Comparison of ENCODE assay signal across 8 cellular contexts in genomic region chr1:226708342-226708780, GRCh38. TPM values are rescaled to one million over a fixed set of nuclear protein-coding genes. Genes with fewer than 3 reads are reported as not detected.
DNase-seq lines count a peak whose midpoint lies in the region; ATAC-seq and TF ChIP-seq lines count a peak whose summit lies in the region.

No MANE protein-coding gene starts in this region.

- no peak for TF ChIP-seq CTCF in WTC11 (IDR thresholded peaks at IDR 0.05)
- no peak for TF ChIP-seq CTCF in fibroblast of pulmonary artery (IDR thresholded peaks at IDR 0.05; ENCODE audit: low read length, missing control alignments)

- peak overlapping the region; percentile 87; the same call in 1 of the 2 replicates for H3K27ac Mint-ChIP-seq in WTC11
- peak overlapping the region; percentile 92 to 97 for H3K27ac Mint-ChIP-seq in stimulated activated naive CD8-positive, alpha-beta T cell treated with anti-CD3 and anti-CD28 coated beads, Interleukin-15, amount 100 ng/mL, for 72 hours

- H3K36me3 Mint-ChIP-seq in WTC11: no peaks in the 10 kb centered on the region

- H3K27me3 Mint-ChIP-seq in WTC11 (ENCODE audit: low read depth): no peaks in the 10 kb centered on the region
- H3K27me3 Mint-ChIP-seq in stimulated activated naive CD8-positive, alpha-beta T cell treated with anti-CD3 and anti-CD28 coated beads, Interleukin-15, amount 100 ng/mL, for 72 hours: no peaks in the 10 kb centered on the region

- peak; percentile 35 for DNase-seq in activated CD8-positive, alpha-beta memory T cell treated with anti-CD3 and anti-CD28 coated beads, Interleukin-2, amount 50 U/mL, for 4 hours
- no peak for DNase-seq in activated CD8-positive, alpha-beta memory T cell treated with anti-CD3 and anti-CD28 coated beads for 24 hours
- no peak for DNase-seq in WTC11 (ENCODE audit: low spot score)
- peak; percentile 75 for DNase-seq in fibroblast of pulmonary artery (ENCODE audit: low read depth)
- DNase-seq in stimulated activated naive CD8-positive, alpha-beta T cell treated with anti-CD3 and anti-CD28 coated beads, Interleukin-15, amount 100 ng/mL, for 72 hours: no peak
- DNase-seq in NK-92 (lab: John Stamatoyannopoulos, UW; ENCODE audit: unreplicated experiment): no peak
- DNase-seq in cerebellar cortex (ENCODE audit: low spot score): no peak

- H3K4me3 ChIP-seq in fibroblast of pulmonary artery (replicated peaks; ENCODE audit: low read depth, low read length): no peak overlapping the region

- POLR2A ChIA-PET in WTC11 (lab: Charles Lee): no interaction called here

- no peaks in the 10 kb centered on the region for H3K9me3 Mint-ChIP-seq in WTC11
- no peaks in the 10 kb centered on the region for H3K9me3 Mint-ChIP-seq in stimulated activated naive CD8-positive, alpha-beta T cell treated with anti-CD3 and anti-CD28 coated beads, Interleukin-15, amount 100 ng/mL, for 72 hours

- H3K4me3 Mint-ChIP-seq in WTC11: no peak overlapping the region
- peak overlapping the region; percentile 70 to 81 for H3K4me3 Mint-ChIP-seq in stimulated activated naive CD8-positive, alpha-beta T cell treated with anti-CD3 and anti-CD28 coated beads, Interleukin-15, amount 100 ng/mL, for 72 hours

- CTCF ChIA-PET in WTC11 (lab: Charles Lee): interaction anchor here (1.4 kb wide), 1 partner anchor 58 kb away, joined by 4 read pairs; no protein-coding TSS in a partner anchor

- ATAC-seq in WTC11: peak; percentile 33
- ATAC-seq in stimulated activated naive CD8-positive, alpha-beta T cell treated with anti-CD3 and anti-CD28 coated beads, Interleukin-15, amount 100 ng/mL, for 72 hours: peak; percentile 74
- no peak for ATAC-seq in HG03469 (IDR thresholded peaks at IDR 0.05; ENCODE audit: unreplicated experiment)

- peaks cover 27% of the 10 kb centered on the region for H3K4me1 Mint-ChIP-seq in WTC11
- H3K4me1 Mint-ChIP-seq in stimulated activated naive CD8-positive, alpha-beta T cell treated with anti-CD3 and anti-CD28 coated beads, Interleukin-15, amount 100 ng/mL, for 72 hours: peaks cover 98% of the 10 kb centered on the region

TF ChIP-seq in WTC11, 78 proteins besides CTCF, POLR2A, EP300 and RAD21:
- TF ChIP-seq KAT7 (CRISPR knock-in tag; IDR thresholded peaks at IDR 0.05; ENCODE audit: borderline replicate concordance) (no peak), ESRRA (CRISPR knock-in tag; IDR thresholded peaks at IDR 0.05; ENCODE audit: borderline replicate concordance) (no peak), SMAD4 (CRISPR knock-in tag; IDR thresholded peaks at IDR 0.05) (no peak), FOXP1 (CRISPR knock-in tag; IDR thresholded peaks at IDR 0.05; ENCODE audit: borderline replicate concordance) (no peak), MXD4 (CRISPR knock-in tag; IDR thresholded peaks at IDR 0.05; ENCODE audit: borderline replicate concordance) (no peak), JUN (CRISPR knock-in tag; IDR thresholded peaks at IDR 0.05) (no peak), SP1 (CRISPR knock-in tag; conservative IDR thresholded peaks at IDR 0.05) (no peak), ZNF317 (CRISPR knock-in tag; IDR thresholded peaks at IDR 0.05; ENCODE audit: borderline replicate concordance, low read depth) (no peak), ZNF671 (CRISPR knock-in tag; IDR thresholded peaks at IDR 0.05) (no peak), FOXJ3 (CRISPR knock-in tag; IDR thresholded peaks at IDR 0.05; ENCODE audit: borderline replicate concordance) (no peak), GTF2I (CRISPR knock-in tag; conservative IDR thresholded peaks at IDR 0.05) (no peak), ZNF138 (CRISPR knock-in tag; conservative IDR thresholded peaks at IDR 0.05) (no peak), ZNF512 (CRISPR knock-in tag; IDR thresholded peaks at IDR 0.05; ENCODE audit: borderline replicate concordance) (no peak), USF1 (CRISPR knock-in tag; IDR thresholded peaks at IDR 0.05) (no peak), ZNF263 (CRISPR knock-in tag; IDR thresholded peaks at IDR 0.05; ENCODE audit: low read depth) (no peak)
- TF ChIP-seq, protein P1, sequence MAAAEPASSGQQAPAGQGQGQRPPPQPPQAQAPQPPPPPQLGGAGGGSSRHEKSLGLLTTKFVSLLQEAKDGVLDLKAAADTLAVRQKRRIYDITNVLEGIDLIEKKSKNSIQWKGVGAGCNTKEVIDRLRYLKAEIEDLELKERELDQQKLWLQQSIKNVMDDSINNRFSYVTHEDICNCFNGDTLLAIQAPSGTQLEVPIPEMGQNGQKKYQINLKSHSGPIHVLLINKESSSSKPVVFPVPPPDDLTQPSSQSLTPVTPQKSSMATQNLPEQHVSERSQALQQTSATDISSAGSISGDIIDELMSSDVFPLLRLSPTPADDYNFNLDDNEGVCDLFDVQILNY (CRISPR knock-in tag; IDR thresholded peaks at IDR 0.05): no peak

RNA-seq across cellular contexts. Expression of gene ITPKB, which starts 30.7 kb away (rescaled TPM):
- 13.1 to 15.6 TPM (median 13.5 TPM) in 3 replicates for total RNA-seq in WTC11 (2021)

Comparison
In these comparisons a context has a peak if more than half of its experiments do, and no peak if none do; other contexts are left out.
1. DNase-seq: peak in activated CD8-positive, alpha-beta memory T cell treated with anti-CD3 and anti-CD28 coated beads, Interleukin-2, amount 50 U/mL, for 4 hours (single experiment) and fibroblast of pulmonary artery (single experiment); none in activated CD8-positive, alpha-beta memory T cell treated with anti-CD3 and anti-CD28 coated beads for 24 hours (single experiment), WTC11 (single experiment), stimulated activated naive CD8-positive, alpha-beta T cell treated with anti-CD3 and anti-CD28 coated beads, Interleukin-15, amount 100 ng/mL, for 72 hours (0 of 2), NK-92 (single experiment) and cerebellar cortex (single experiment).